In genomic region chr2:112884869-112885502, GRCh38 we compare ENCODE assay signal across 1 cellular context.
TF ChIP-seq lines count a peak whose summit lies in the region.

No MANE protein-coding gene starts in this region.

TF ChIP-seq in GM12878, 131 proteins besides CTCF, POLR2A, EP300 and RAD21 (continued from another document):
- TF ChIP-seq, protein P1, sequence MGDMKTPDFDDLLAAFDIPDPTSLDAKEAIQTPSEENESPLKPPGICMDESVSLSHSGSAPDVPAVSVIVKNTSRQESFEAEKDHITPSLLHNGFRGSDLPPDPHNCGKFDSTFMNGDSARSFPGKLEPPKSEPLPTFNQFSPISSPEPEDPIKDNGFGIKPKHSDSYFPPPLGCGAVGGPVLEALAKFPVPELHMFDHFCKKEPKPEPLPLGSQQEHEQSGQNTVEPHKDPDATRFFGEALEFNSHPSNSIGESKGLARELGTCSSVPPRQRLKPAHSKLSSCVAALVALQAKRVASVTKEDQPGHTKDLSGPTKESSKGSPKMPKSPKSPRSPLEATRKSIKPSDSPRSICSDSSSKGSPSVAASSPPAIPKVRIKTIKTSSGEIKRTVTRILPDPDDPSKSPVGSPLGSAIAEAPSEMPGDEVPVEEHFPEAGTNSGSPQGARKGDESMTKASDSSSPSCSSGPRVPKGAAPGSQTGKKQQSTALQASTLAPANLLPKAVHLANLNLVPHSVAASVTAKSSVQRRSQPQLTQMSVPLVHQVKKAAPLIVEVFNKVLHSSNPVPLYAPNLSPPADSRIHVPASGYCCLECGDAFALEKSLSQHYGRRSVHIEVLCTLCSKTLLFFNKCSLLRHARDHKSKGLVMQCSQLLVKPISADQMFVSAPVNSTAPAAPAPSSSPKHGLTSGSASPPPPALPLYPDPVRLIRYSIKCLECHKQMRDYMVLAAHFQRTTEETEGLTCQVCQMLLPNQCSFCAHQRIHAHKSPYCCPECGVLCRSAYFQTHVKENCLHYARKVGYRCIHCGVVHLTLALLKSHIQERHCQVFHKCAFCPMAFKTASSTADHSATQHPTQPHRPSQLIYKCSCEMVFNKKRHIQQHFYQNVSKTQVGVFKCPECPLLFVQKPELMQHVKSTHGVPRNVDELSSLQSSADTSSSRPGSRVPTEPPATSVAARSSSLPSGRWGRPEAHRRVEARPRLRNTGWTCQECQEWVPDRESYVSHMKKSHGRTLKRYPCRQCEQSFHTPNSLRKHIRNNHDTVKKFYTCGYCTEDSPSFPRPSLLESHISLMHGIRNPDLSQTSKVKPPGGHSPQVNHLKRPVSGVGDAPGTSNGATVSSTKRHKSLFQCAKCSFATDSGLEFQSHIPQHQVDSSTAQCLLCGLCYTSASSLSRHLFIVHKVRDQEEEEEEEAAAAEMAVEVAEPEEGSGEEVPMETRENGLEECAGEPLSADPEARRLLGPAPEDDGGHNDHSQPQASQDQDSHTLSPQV (IDR thresholded peaks at IDR 0.05), result peak; percentile 40; the same call in 1 of the 2 replicates
- TF ChIP-seq SREBF2 (IDR thresholded peaks at IDR 0.05; ENCODE audit: low read length) (no peak), EED (IDR thresholded peaks at IDR 0.05; ENCODE audit: low read depth) (peak; percentile 39; the same call in 1 of the 2 replicates), RUNX3 (IDR thresholded peaks at IDR 0.05; ENCODE audit: low read length) (peak; percentile 67), NFIC (IDR thresholded peaks at IDR 0.05; ENCODE audit: low read depth, low read length) (no peak), CREB1 (IDR thresholded peaks at IDR 0.05; ENCODE audit: low read depth) (0 out of 2 replicates have a peak, but pooled peaks have one; percentile 26), POU2F2 (IDR thresholded peaks at IDR 0.05; ENCODE audit: borderline replicate concordance, low read depth, low read length) (peak; percentile 57; the same call in 1 of the 3 replicates), WRNIP1 (IDR thresholded peaks at IDR 0.05; ENCODE audit: borderline replicate concordance, low read depth, low read length) (0 out of 2 replicates have a peak, but pooled peaks have one; percentile 84), POLR2AphosphoS5 (IDR thresholded peaks at IDR 0.05; ENCODE audit: low read length) (no peak), MLLT1 (IDR thresholded peaks at IDR 0.05) (0 out of 2 replicates have a peak, but pooled peaks have one; percentile 28), NR2F1 (conservative IDR thresholded peaks at IDR 0.05) (peak; percentile 65), YY1 (IDR thresholded peaks at IDR 0.05; ENCODE audit: low read depth, low read length) (peak; percentile 60; the same call in 1 of the 2 replicates), HCFC1 (IDR thresholded peaks at IDR 0.05; ENCODE audit: low read length) (no peak), CREM (IDR thresholded peaks at IDR 0.05; ENCODE audit: low read depth) (no peak), RB1 (IDR thresholded peaks at IDR 0.05; ENCODE audit: borderline replicate concordance) (0 out of 2 replicates have a peak, but pooled peaks have one; percentile 61), FOXM1 (IDR thresholded peaks at IDR 0.05; ENCODE audit: low read depth, low read length) (peak; percentile 59), SMC3 (IDR thresholded peaks at IDR 0.05; ENCODE audit: borderline replicate concordance, low read length) (peak; percentile 95), PAX8 (IDR thresholded peaks at IDR 0.05) (no peak)
- TF ChIP-seq, protein P2, sequence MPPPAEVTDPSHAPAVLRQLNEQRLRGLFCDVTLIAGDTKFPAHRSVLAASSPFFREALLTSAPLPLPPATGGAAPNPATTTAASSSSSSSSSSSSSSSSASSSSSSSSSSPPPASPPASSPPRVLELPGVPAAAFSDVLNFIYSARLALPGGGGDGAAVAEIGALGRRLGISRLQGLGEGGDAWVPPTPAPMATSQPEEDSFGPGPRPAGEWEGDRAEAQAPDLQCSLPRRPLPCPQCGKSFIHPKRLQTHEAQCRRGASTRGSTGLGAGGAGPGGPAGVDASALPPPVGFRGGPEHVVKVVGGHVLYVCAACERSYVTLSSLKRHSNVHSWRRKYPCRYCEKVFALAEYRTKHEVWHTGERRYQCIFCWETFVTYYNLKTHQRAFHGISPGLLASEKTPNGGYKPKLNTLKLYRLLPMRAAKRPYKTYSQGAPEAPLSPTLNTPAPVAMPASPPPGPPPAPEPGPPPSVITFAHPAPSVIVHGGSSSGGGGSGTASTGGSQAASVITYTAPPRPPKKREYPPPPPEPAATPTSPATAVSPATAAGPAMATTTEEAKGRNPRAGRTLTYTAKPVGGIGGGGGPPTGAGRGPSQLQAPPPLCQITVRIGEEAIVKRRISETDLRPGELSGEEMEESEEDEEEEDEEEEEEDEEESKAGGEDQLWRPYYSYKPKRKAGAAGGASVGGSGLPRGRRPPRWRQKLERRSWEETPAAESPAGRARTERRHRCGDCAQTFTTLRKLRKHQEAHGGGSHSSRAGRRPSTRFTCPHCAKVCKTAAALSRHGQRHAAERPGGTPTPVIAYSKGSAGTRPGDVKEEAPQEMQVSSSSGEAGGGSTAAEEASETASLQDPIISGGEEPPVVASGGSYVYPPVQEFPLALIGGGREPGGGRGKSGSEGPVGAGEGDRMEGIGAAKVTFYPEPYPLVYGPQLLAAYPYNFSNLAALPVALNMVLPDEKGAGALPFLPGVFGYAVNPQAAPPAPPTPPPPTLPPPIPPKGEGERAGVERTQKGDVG (CRISPR knock-in tag; IDR thresholded peaks at IDR 0.05), result no peak
